Comparison of ENCODE assay signal across 23 cellular contexts in genomic region chr12:11321980-11322379, GRCh38. TPM values are rescaled to one million over a fixed set of nuclear protein-coding genes. Genes with fewer than 3 reads are reported as not detected.
A peak's percentile ranks its signal among the peaks of the same experiment; 100 is the strongest.
DNase-seq lines count a peak whose midpoint lies in the region; ATAC-seq and TF ChIP-seq lines count a peak whose summit lies in the region.
"Had no signal": no experiment of that assay in that cellular context is flagged by ENCODE, and none has a peak within 500 bp of the region (broad histone marks: within the 10 kb centered on the region; RNA-seq: fewer than 3 reads in every experiment).

No MANE protein-coding gene starts in this region.

- POLR2A ChIA-PET in BJ (lab: Charles Lee) = no interaction called here

- H3K4me3 ChIP-seq in BJ (ENCODE audit: low read depth, low read length) (no peak overlapping the region), left lung (no peak overlapping the region), H7 (ENCODE audit: insufficient read depth, low read depth, low read length) (no peak overlapping the region), upper lobe of left lung (no peak overlapping the region)
- H3K4me3 ChIP-seq: BLaER1, PC-9, SJCRH30 had no signal

- TF ChIP-seq CTCF in BJ (IDR thresholded peaks at IDR 0.05; ENCODE audit: insufficient read depth, low read depth, low read length) (no peak), left lung (IDR thresholded peaks at IDR 0.05) (no peak), upper lobe of left lung (IDR thresholded peaks at IDR 0.05) (no peak)

- peak; percentile 10 for DNase-seq in BJ (ENCODE audit: low read depth)
- peak; percentile 9 for DNase-seq in HS-27A (ENCODE audit: low read depth)
- DNase-seq in astrocyte of the hippocampus (ENCODE audit: low read depth, low spot score) = peak; percentile 33
- DNase-seq in left lung = no peak
- DNase-seq in H7 = no peak
- no peak for DNase-seq in iPS-NIHi11 (ENCODE audit: low spot score)
- no peak for DNase-seq in upper lobe of left lung
- DNase-seq in NCI-H2196 (lab: John Stamatoyannopoulos, UW; ENCODE audit: unreplicated experiment) = no peak
- DNase-seq: CD4-positive, alpha-beta memory T cell; DMS153; Karpas-422; MM.1S; NCI-H1092; NCI-H1436 treated with DMSO at 0.1 percent for 48 hours; NCI-H2029 treated with DMSO at 0.1 percent for 48 hours; NCI-H510A; PC-9; SJCRH30 had no signal

- H3K36me3 ChIP-seq in BJ (ENCODE audit: control insufficient read depth, insufficient read depth, low read length) = no peaks in the 10 kb centered on the region
- no peaks in the 10 kb centered on the region for H3K36me3 ChIP-seq in left lung
- no peaks in the 10 kb centered on the region for H3K36me3 ChIP-seq in H7 (replicated peaks; ENCODE audit: control insufficient read depth, insufficient read depth, low read length)
- no peaks in the 10 kb centered on the region for H3K36me3 ChIP-seq in upper lobe of left lung
- H3K36me3 ChIP-seq: BLaER1, SJCRH30 had no signal

- intact Hi-C loops in left lung (cut with DNase I) = no loop called here

- TF ChIP-seq EP300 in upper lobe of left lung (IDR thresholded peaks at IDR 0.05) = no peak

- H3K4me1 ChIP-seq in left lung = no peaks in the 10 kb centered on the region
- H3K4me1 ChIP-seq in upper lobe of left lung = no peaks in the 10 kb centered on the region
- H3K4me1 ChIP-seq: BLaER1, SJCRH30 had no signal

- H3K27ac ChIP-seq in left lung (no peak overlapping the region), upper lobe of left lung (no peak overlapping the region)
- H3K27ac ChIP-seq: BLaER1, HL-60, PC-9, SJCRH30 had no signal

- H3K27me3 ChIP-seq in BJ (ENCODE audit: control insufficient read depth, insufficient read depth, low read length) (no peaks in the 10 kb centered on the region), left lung (no peaks in the 10 kb centered on the region), H7 (ENCODE audit: control insufficient read depth, insufficient read depth, low read length) (no peaks in the 10 kb centered on the region), upper lobe of left lung (no peaks in the 10 kb centered on the region)
- H3K27me3 ChIP-seq: BLaER1, SJCRH30 had no signal

- CTCF ChIA-PET in BJ (lab: Yijun Ruan, JAX) = no interaction called here

- 75 to 77% methylated on average over 2 of the region's 2 CpGs for WGBS in upper lobe of left lung, 2 donors

- ATAC-seq in left lung (peak; percentile 59), upper lobe of left lung (ENCODE audit: low FRiP score in 2 of 2) (no peak)

- no peak for TF ChIP-seq POLR2A in upper lobe of left lung (IDR thresholded peaks at IDR 0.05)

- H3K9me3 ChIP-seq in left lung (peaks cover 0 to 8% of the 10 kb centered on the region in 2 donors), upper lobe of left lung (no peaks in the 10 kb centered on the region)
- H3K9me3 ChIP-seq: BLaER1, SJCRH30 had no signal

RNA-seq across cellular contexts. Expression of gene PRB4, which starts 11.7 kb away (rescaled TPM):
- polyA plus RNA-seq in BJ (2011; rRNA removed) = not detected in 2 replicates
- not detected in 2 replicates for polyA minus RNA-seq in BJ (2011; rRNA and poly(A)+ RNA removed)
- total RNA-seq in left lung (not detected), upper lobe of left lung (1 to 10 TPM in 1 of 6 donors, not detected in 5; 2.4 TPM)
- not detected in 2 replicates for total RNA-seq in H7 (2014; rRNA removed; shearing (Covaris generic))
- total RNA-seq: A172; CD4-positive, alpha-beta memory T cell; H4; PC-9; SJCRH30 had no signal
- polyA plus RNA-seq: CD4-positive, alpha-beta memory T cell; IgD-negative memory B cell had no signal

RNA-seq across cellular contexts. Expression of gene PRB3, which starts 52.5 kb away (rescaled TPM):
- not detected in 2 replicates for polyA plus RNA-seq in BJ (2011; rRNA removed)
- not detected in 2 replicates for polyA minus RNA-seq in BJ (2011; rRNA and poly(A)+ RNA removed)
- total RNA-seq in left lung (not detected), upper lobe of left lung (not detected)
- total RNA-seq in H7 (2014; rRNA removed; shearing (Covaris generic)) = 0.22 and 0.38 TPM in 2 replicates
- total RNA-seq: A172; CD4-positive, alpha-beta memory T cell; H4; PC-9; SJCRH30 had no signal
- polyA plus RNA-seq: IgD-negative memory B cell had no signal

Comparison
In these comparisons a context has a peak if more than half of its experiments do, and no peak if none do; other contexts are left out.
1. DNase-seq: peak in BJ (single experiment), HS-27A (single experiment) and astrocyte of the hippocampus (single experiment); none in left lung (0 of 2), H7 (single experiment), iPS-NIHi11 (single experiment), upper lobe of left lung (0 of 2) and NCI-H2196 (single experiment).